ENCODE assay signal across 1 cellular context in the genomic region with DNA sequence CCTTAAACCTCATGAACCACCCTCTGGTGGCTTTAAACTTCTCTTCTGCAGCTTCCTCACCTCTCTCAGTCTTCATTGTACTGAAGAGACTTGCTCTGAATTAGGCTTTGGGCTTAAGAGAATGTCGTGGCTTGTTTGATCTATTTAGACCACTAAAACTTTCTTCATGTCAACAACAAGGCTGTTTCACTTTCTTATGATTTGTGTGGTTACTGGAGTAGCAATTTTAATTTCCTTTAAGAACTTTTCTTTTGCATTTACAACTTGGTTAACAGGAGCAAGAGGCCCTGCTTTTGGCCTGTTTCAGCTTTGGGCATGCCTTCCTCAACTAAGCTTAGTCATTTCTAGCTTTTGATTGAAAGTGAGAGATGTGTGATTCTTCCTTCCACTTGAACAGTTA.
TF ChIP-seq lines count a peak whose summit lies in the region.

No MANE protein-coding gene starts in this region.

TF ChIP-seq in GM23338, 12 proteins besides CTCF, POLR2A, EP300 and RAD21:
- TF ChIP-seq, protein P1, sequence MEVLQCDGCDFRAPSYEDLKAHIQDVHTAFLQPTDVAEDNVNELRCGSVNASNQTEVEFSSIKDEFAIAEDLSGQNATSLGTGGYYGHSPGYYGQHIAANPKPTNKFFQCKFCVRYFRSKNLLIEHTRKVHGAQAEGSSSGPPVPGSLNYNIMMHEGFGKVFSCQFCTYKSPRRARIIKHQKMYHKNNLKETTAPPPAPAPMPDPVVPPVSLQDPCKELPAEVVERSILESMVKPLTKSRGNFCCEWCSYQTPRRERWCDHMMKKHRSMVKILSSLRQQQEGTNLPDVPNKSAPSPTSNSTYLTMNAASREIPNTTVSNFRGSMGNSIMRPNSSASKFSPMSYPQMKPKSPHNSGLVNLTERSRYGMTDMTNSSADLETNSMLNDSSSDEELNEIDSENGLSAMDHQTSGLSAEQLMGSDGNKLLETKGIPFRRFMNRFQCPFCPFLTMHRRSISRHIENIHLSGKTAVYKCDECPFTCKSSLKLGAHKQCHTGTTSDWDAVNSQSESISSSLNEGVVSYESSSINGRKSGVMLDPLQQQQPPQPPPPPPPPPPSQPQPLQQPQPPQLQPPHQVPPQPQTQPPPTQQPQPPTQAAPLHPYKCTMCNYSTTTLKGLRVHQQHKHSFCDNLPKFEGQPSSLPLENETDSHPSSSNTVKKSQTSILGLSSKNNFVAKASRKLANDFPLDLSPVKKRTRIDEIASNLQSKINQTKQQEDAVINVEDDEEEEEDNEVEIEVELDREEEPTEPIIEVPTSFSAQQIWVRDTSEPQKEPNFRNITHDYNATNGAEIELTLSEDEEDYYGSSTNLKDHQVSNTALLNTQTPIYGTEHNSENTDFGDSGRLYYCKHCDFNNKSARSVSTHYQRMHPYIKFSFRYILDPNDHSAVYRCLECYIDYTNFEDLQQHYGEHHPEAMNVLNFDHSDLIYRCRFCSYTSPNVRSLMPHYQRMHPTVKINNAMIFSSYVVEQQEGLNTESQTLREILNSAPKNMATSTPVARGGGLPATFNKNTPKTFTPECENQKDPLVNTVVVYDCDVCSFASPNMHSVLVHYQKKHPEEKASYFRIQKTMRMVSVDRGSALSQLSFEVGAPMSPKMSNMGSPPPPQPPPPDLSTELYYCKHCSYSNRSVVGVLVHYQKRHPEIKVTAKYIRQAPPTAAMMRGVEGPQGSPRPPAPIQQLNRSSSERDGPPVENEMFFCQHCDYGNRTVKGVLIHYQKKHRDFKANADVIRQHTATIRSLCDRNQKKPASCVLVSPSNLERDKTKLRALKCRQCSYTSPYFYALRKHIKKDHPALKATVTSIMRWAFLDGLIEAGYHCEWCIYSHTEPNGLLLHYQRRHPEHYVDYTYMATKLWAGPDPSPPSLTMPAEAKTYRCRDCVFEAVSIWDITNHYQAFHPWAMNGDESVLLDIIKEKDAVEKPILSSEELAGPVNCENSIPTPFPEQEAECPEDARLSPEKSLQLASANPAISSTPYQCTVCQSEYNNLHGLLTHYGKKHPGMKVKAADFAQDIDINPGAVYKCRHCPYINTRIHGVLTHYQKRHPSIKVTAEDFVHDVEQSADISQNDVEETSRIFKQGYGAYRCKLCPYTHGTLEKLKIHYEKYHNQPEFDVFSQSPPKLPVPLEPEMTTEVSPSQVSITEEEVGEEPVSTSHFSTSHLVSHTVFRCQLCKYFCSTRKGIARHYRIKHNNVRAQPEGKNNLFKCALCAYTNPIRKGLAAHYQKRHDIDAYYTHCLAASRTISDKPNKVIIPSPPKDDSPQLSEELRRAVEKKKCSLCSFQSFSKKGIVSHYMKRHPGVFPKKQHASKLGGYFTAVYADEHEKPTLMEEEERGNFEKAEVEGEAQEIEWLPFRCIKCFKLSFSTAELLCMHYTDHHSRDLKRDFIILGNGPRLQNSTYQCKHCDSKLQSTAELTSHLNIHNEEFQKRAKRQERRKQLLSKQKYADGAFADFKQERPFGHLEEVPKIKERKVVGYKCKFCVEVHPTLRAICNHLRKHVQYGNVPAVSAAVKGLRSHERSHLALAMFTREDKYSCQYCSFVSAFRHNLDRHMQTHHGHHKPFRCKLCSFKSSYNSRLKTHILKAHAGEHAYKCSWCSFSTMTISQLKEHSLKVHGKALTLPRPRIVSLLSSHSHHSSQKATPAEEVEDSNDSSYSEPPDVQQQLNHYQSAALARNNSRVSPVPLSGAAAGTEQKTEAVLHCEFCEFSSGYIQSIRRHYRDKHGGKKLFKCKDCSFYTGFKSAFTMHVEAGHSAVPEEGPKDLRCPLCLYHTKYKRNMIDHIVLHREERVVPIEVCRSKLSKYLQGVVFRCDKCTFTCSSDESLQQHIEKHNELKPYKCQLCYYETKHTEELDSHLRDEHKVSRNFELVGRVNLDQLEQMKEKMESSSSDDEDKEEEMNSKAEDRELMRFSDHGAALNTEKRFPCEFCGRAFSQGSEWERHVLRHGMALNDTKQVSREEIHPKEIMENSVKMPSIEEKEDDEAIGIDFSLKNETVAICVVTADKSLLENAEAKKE (CRISPR knock-in tag; IDR thresholded peaks at IDR 0.05): no peak
- no peak for TF ChIP-seq JUNB (IDR thresholded peaks at IDR 0.05; ENCODE audit: unreplicated experiment)
- TF ChIP-seq EZH2 (IDR thresholded peaks at IDR 0.05; ENCODE audit: low read depth, unreplicated experiment): no peak
- TF ChIP-seq ZNF331 (CRISPR knock-in tag; IDR thresholded peaks at IDR 0.05; ENCODE audit: low read depth): no peak
